22 cellular contexts compared by ENCODE assay signal in the genomic region with DNA sequence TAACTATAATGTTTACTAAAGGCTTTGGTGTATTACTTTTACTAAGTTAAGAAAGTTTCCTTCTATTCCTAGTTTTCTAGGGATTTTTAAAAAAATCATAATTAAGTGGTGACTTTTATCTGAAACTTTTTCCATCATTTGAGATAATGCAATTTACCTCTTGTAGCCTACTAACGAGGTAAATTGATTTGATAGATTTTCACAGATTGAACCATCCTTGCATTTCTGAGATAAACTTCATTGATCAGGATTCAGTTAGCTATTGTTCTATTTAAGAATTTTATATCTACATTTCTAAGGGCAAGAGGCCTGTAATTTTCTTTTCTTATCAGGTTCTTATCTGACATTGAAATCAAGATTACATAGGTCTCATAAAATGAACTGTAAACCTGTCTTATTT.
DNase-seq lines count a peak whose midpoint lies in the region; ATAC-seq, FAIRE-seq and TF ChIP-seq lines count a peak whose summit lies in the region.
"Had no signal": no experiment of that assay in that cellular context is flagged by ENCODE, and none has a peak within 500 bp of the region (broad histone marks: within the 10 kb centered on the region; RNA-seq: fewer than 3 reads in every experiment).

No MANE protein-coding gene starts in this region.

- TF ChIP-seq RAD21 in K562 (CRISPR knock-in tag; conservative IDR thresholded peaks at IDR 0.05 in 1 of 2, IDR thresholded peaks at IDR 0.05 in 1 of 2) = no peak

- BruUV-seq in K562 (replicated peaks; lab: Mats Ljungman, UMichigan) = no TSS peak

- H3K4me2 ChIP-seq in K562 (ENCODE audit: insufficient read depth, low read length) = no peak overlapping the region
- H3K4me2 ChIP-seq: BLaER1 had no signal

- H2AFZ ChIP-seq in K562 (ENCODE audit: low read depth, low read length) = no peak overlapping the region

- CTCF ChIA-PET in K562 (lab: Yijun Ruan, JAX; ENCODE audit: low intra/inter-chr PET ratio) = no interaction called here

- H3K9ac ChIP-seq in K562 (ENCODE audit: insufficient read depth in 1 of 2, low read depth in 2 of 2, low read length in 2 of 2) = no peak overlapping the region
- H3K9ac ChIP-seq: BLaER1 had no signal

- POLR2A ChIA-PET in K562 (lab: Yijun Ruan, JAX) = interaction anchor here (0.6 kb wide), 1 partner anchor 9 kb away, joined by 3 read pairs; no protein-coding TSS in a partner anchor

- H3K27me3 ChIP-seq in K562 (ENCODE audit: control insufficient read depth in 2 of 2, insufficient read depth in 2 of 2, low read length in 2 of 2) = no peaks in the 10 kb centered on the region; a peak in 1 of 5 replicates
- H3K27me3 ChIP-seq: BE2C, BLaER1 had no signal

- FAIRE-seq in K562 (lab: Jason Lieb, UNC) = no peak
- FAIRE-seq: GM12891, GM19239 had no signal

- DNase-seq in HT-29 (ENCODE audit: low spot score) (peak; percentile 12), K562 (ENCODE audit: extremely low read depth in 1 of 4, low spot score in 3 of 4) (no peak), left colon (no peak), HPDE6-E6E7 (ENCODE audit: extremely low spot score) (no peak)
- no peak for DNase-seq in activated effector memory CD4-positive, alpha-beta T cell treated with Interleukin-2 at 50 U/mL for 16 hours
- DNase-seq in activated naive CD4-positive, alpha-beta T cell treated with Interleukin-2 at 50 U/mL for 16 hours = no peak
- DNase-seq: 8988T; ACHN; BE2C; C1 segment of cervical spinal cord; CD4-positive, alpha-beta memory T cell; CD4-positive, CD25-positive, alpha-beta regulatory T cell; CD8-positive, alpha-beta memory T cell; COR-L47; DMS 273 treated with DMSO at 0.1 percent for 48 hours; DMS153; DMS53; DMS79 treated with DMSO at 0.1 percent for 48 hours; GF-D8 had no signal

- H3K27ac ChIP-seq in K562 (ENCODE audit: extremely low read depth, low read depth, low read length) = no peak overlapping the region
- H3K27ac ChIP-seq: BLaER1 had no signal

- no peak for ATAC-seq in K562
- ATAC-seq in left colon = peak; percentile 63

- in situ Hi-C loops in K562 (cut with MboI) = loop anchor here (25.0 kb wide), 1 partner anchor 644 kb away; no protein-coding TSS in a partner anchor

- no peaks in the 10 kb centered on the region for H3K79me2 ChIP-seq in K562 (ENCODE audit: control insufficient read depth, insufficient read depth, low read length)

- no peaks in the 10 kb centered on the region for H3K9me3 ChIP-seq in K562 (replicated peaks; ENCODE audit: control insufficient read depth, insufficient read depth, low read depth, low read length)
- H3K9me3 ChIP-seq: BE2C had no signal

- H3K4me1 ChIP-seq in K562 (replicated peaks in 1 of 2; ENCODE audit: control insufficient read depth in 2 of 2, insufficient read depth in 2 of 2, low read length in 2 of 2) = no peaks in the 10 kb centered on the region
- H3K4me1 ChIP-seq: BE2C, BLaER1 had no signal

- no peak for TF ChIP-seq EP300 in K562 (IDR thresholded peaks at IDR 0.05; ENCODE audit: low read length)

- H3K4me3 ChIP-seq in K562 = no peak overlapping the region
- H3K4me3 ChIP-seq: BLaER1 had no signal

- no peak for TF ChIP-seq CTCF in K562 (IDR thresholded peaks at IDR 0.05 in 2 of 3, conservative IDR thresholded peaks at IDR 0.05 in 1 of 3; ENCODE audit: insufficient read depth in 2 of 3, low read depth in 1 of 3, low read length in 3 of 3)

- 5% methylated on average over 1 of the region's 1 CpG for WGBS in K562 (ENCODE audit: insufficient coverage, low coverage, missing lambda C conversion rate)

- no peaks in the 10 kb centered on the region for H4K20me1 ChIP-seq in K562 (replicated peaks; ENCODE audit: control insufficient read depth, insufficient read depth, low read length)
- H4K20me1 ChIP-seq: BLaER1 had no signal

- TF ChIP-seq POLR2A in K562 (conservative IDR thresholded peaks at IDR 0.05) = no peak

- intact Hi-C loops in K562 (cut with micrococcal nuclease) = no loop called here
- intact Hi-C loops in left colon (cut with DNase I, micrococcal nuclease) = no loop called here

- H3K9me1 ChIP-seq in K562 (ENCODE audit: control insufficient read depth, insufficient read depth, low read length) = no peaks in the 10 kb centered on the region

- H3K36me3 ChIP-seq in K562 (ENCODE audit: control insufficient read depth, insufficient read depth, low read length) = no peaks in the 10 kb centered on the region
- H3K36me3 ChIP-seq: BE2C, BLaER1 had no signal

TF ChIP-seq in K562, 482 proteins besides CTCF, POLR2A, EP300 and RAD21:
- TF ChIP-seq, protein P1, sequence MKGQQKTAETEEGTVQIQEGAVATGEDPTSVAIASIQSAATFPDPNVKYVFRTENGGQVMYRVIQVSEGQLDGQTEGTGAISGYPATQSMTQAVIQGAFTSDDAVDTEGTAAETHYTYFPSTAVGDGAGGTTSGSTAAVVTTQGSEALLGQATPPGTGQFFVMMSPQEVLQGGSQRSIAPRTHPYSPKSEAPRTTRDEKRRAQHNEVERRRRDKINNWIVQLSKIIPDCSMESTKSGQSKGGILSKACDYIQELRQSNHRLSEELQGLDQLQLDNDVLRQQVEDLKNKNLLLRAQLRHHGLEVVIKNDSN (CRISPR knock-in tag; IDR thresholded peaks at IDR 0.05) = no peak
- peak; percentile 89 for TF ChIP-seq ZNF324 (CRISPR knock-in tag; IDR thresholded peaks at IDR 0.05)
TF ChIP-seq in K562: peak in this region for 1.
